ENCODE assay signal across 1 cellular context in the genomic region with DNA sequence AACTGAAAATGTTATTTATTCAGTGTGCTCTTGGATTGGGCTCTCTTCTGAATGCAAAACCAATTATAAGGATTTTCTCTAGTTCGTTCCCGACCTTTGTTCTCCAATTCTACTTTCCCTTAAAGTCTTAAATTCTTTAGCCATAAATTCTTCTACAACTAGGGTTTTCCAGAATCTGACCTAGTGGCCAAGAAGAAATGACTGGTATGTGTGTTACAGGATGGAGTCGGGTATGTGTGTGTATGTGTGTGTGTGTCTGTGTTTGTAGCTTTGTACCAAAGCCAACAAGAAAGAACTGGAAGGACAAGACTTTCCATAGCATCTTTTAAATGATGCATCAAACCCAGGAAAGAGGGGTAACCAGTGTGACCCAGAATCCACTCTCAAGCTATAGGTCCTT.
TF ChIP-seq lines count a peak whose summit lies in the region.

No MANE protein-coding gene starts in this region.

TF ChIP-seq in IMR-90, 13 proteins besides CTCF, POLR2A, EP300 and RAD21:
- TF ChIP-seq RFX5 (IDR thresholded peaks at IDR 0.05; ENCODE audit: low read depth, low read length) (no peak), MAFK (IDR thresholded peaks at IDR 0.05; ENCODE audit: low read depth, low read length) (no peak), MAZ (IDR thresholded peaks at IDR 0.05; ENCODE audit: borderline replicate concordance, low read depth, low read length) (no peak), NFE2L2 (IDR thresholded peaks at IDR 0.05; ENCODE audit: low read depth, low read length) (no peak), MXI1 (IDR thresholded peaks at IDR 0.05; ENCODE audit: borderline replicate concordance, low read depth, low read length) (no peak), CEBPB (IDR thresholded peaks at IDR 0.05; ENCODE audit: low read depth, low read length) (no peak), CHD1 (IDR thresholded peaks at IDR 0.05; ENCODE audit: low read depth, low read length) (no peak), SMC3 (IDR thresholded peaks at IDR 0.05; ENCODE audit: low read depth, low read length) (no peak), BHLHE40 (IDR thresholded peaks at IDR 0.05; ENCODE audit: low read depth, low read length) (no peak), FOS (IDR thresholded peaks at IDR 0.05; ENCODE audit: low read depth, low read length) (no peak), ELK1 (IDR thresholded peaks at IDR 0.05; ENCODE audit: borderline replicate concordance, low read depth, low read length) (no peak), RCOR1 (IDR thresholded peaks at IDR 0.05; ENCODE audit: insufficient replicate concordance, low read length) (no peak)
- TF ChIP-seq, protein P1, sequence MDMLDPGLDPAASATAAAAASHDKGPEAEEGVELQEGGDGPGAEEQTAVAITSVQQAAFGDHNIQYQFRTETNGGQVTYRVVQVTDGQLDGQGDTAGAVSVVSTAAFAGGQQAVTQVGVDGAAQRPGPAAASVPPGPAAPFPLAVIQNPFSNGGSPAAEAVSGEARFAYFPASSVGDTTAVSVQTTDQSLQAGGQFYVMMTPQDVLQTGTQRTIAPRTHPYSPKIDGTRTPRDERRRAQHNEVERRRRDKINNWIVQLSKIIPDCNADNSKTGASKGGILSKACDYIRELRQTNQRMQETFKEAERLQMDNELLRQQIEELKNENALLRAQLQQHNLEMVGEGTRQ (IDR thresholded peaks at IDR 0.05; ENCODE audit: low read depth, low read length), result no peak
TF ChIP-seq in IMR-90: peak in this region for 0.
